In genomic region chr15:40290540-40291087, GRCh38 we compare ENCODE assay signal across 14 cellular contexts. TPM values are rescaled to one million over a fixed set of nuclear protein-coding genes. Genes with fewer than 3 reads are reported as not detected.
A peak's percentile ranks its signal among the peaks of the same experiment; 100 is the strongest.
DNase-seq lines count a peak whose midpoint lies in the region; ATAC-seq and TF ChIP-seq lines count a peak whose summit lies in the region.
"Had no signal": no experiment of that assay in that cellular context is flagged by ENCODE, and none has a peak within 500 bp of the region (broad histone marks: within the 10 kb centered on the region; RNA-seq: fewer than 3 reads in every experiment).

No MANE protein-coding gene starts in this region.

- H3K4me3 Mint-ChIP-seq in WTC11 (peak overlapping the region; percentile 57), osteocyte (ENCODE audit: unreplicated experiment) (peak overlapping the region; percentile 32)
- H3K4me3 Mint-ChIP-seq: activated B cell treated with CpG ODN at 0.5 μM for 24 hours had no signal

- H3K9me3 Mint-ChIP-seq in WTC11 (no peaks in the 10 kb centered on the region), osteocyte (ENCODE audit: unreplicated experiment) (no peaks in the 10 kb centered on the region)
- H3K9me3 Mint-ChIP-seq: activated B cell treated with CpG ODN at 0.5 μM for 24 hours had no signal

- CTCF ChIA-PET in WTC11 (lab: Charles Lee), result interaction anchor here (0.6 to 13.0 kb wide), 26 partner anchors 7 to 254 kb away, joined by 3 to 341 read pairs (median 6); partner anchors contain the start of genes ANKRD63, CCDC9B, INAFM2 and PLCB2

- H3K36me3 Mint-ChIP-seq in WTC11 (no peaks in the 10 kb centered on the region), osteocyte (ENCODE audit: unreplicated experiment) (no peaks in the 10 kb centered on the region)

- no peak overlapping the region for H3K27ac Mint-ChIP-seq in WTC11
- no peak overlapping the region for H3K27ac Mint-ChIP-seq in osteocyte (ENCODE audit: unreplicated experiment)
- H3K27ac Mint-ChIP-seq: activated B cell treated with CpG ODN at 0.5 μM for 24 hours had no signal

- H3K27me3 Mint-ChIP-seq in WTC11 (ENCODE audit: low read depth) (peaks cover 44% of the 10 kb centered on the region), osteocyte (ENCODE audit: unreplicated experiment) (peaks cover 7% of the 10 kb centered on the region)
- H3K27me3 Mint-ChIP-seq: activated B cell treated with CpG ODN at 0.5 μM for 24 hours had no signal

- peak overlapping the region; percentile 38 for H3K4me3 ChIP-seq in fibroblast of villous mesenchyme (ENCODE audit: low read depth, low read length)
- H3K4me3 ChIP-seq: BLaER1 treated with 17β-estradiol and CSF1 and Interleukin-3, amounts not matched to agents 10 nM and 100 nM had no signal

- DNase-seq in WTC11 (ENCODE audit: low spot score) (peak; percentile 44), fibroblast of villous mesenchyme (ENCODE audit: low read depth) (no peak), osteocyte (ENCODE audit: extremely low spot score, unreplicated experiment) (no peak), HK-2 (ENCODE audit: unreplicated experiment) (no peak), Kasumi-1 (lab: John Stamatoyannopoulos, UW) (no peak)
- DNase-seq: activated B cell treated with CpG ODN at 0.5 μM for 24 hours; activated T-cell treated with anti-CD3 and anti-CD28 coated beads, Interleukin-2, amount 50 U/mL, for 48 hours; central memory CD4-positive, alpha-beta T cell; GDM1 had no signal

- H3K4me1 Mint-ChIP-seq in WTC11 (peaks cover 20% of the 10 kb centered on the region), osteocyte (ENCODE audit: unreplicated experiment) (peaks cover 15% of the 10 kb centered on the region)
- H3K4me1 Mint-ChIP-seq: activated B cell treated with CpG ODN at 0.5 μM for 24 hours had no signal

- ATAC-seq in WTC11 (peak; percentile 8), GM18867 (IDR thresholded peaks at IDR 0.05; ENCODE audit: unreplicated experiment) (no peak), HG03520 (IDR thresholded peaks at IDR 0.05; ENCODE audit: unreplicated experiment) (no peak)

- POLR2A ChIA-PET in WTC11 (lab: Charles Lee), result interaction anchor here (0.9 to 1.4 kb wide), 5 partner anchors 10 to 129 kb away, joined by 3 to 6 read pairs (median 5); partner anchors contain the start of genes BUB1B and PLCB2

- H3K27ac ChIP-seq in C4-2B, result peak overlapping the region; percentile 27; the same call in 1 of the 2 replicates
- H3K27ac ChIP-seq: BLaER1 treated with 17β-estradiol and CSF1 and Interleukin-3, amounts not matched to agents 10 nM and 100 nM; KMS-11 had no signal

- TF ChIP-seq CTCF in C4-2B (conservative IDR thresholded peaks at IDR 0.05), result no peak
- TF ChIP-seq CTCF in WTC11 (IDR thresholded peaks at IDR 0.05), result no peak
- TF ChIP-seq CTCF in fibroblast of villous mesenchyme (IDR thresholded peaks at IDR 0.05; ENCODE audit: insufficient read depth, low read depth, low read length), result no peak
- TF ChIP-seq CTCF in osteocyte (IDR thresholded peaks at IDR 0.05), result no peak

TF ChIP-seq in WTC11, 78 proteins besides CTCF, POLR2A, EP300 and RAD21 (continues in another document):
- TF ChIP-seq, protein P1, sequence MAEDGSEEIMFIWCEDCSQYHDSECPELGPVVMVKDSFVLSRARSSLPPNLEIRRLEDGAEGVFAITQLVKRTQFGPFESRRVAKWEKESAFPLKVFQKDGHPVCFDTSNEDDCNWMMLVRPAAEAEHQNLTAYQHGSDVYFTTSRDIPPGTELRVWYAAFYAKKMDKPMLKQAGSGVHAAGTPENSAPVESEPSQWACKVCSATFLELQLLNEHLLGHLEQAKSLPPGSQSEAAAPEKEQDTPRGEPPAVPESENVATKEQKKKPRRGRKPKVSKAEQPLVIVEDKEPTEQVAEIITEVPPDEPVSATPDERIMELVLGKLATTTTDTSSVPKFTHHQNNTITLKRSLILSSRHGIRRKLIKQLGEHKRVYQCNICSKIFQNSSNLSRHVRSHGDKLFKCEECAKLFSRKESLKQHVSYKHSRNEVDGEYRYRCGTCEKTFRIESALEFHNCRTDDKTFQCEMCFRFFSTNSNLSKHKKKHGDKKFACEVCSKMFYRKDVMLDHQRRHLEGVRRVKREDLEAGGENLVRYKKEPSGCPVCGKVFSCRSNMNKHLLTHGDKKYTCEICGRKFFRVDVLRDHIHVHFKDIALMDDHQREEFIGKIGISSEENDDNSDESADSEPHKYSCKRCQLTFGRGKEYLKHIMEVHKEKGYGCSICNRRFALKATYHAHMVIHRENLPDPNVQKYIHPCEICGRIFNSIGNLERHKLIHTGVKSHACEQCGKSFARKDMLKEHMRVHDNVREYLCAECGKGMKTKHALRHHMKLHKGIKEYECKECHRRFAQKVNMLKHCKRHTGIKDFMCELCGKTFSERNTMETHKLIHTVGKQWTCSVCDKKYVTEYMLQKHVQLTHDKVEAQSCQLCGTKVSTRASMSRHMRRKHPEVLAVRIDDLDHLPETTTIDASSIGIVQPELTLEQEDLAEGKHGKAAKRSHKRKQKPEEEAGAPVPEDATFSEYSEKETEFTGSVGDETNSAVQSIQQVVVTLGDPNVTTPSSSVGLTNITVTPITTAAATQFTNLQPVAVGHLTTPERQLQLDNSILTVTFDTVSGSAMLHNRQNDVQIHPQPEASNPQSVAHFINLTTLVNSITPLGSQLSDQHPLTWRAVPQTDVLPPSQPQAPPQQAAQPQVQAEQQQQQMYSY (CRISPR knock-in tag; IDR thresholded peaks at IDR 0.05), result peak; percentile 69
- TF ChIP-seq ETV6 (CRISPR knock-in tag; IDR thresholded peaks at IDR 0.05) (0 out of 2 replicates have a peak, but pooled peaks have one; percentile 47), CREM (CRISPR knock-in tag; IDR thresholded peaks at IDR 0.05) (no peak), MXD4 (CRISPR knock-in tag; IDR thresholded peaks at IDR 0.05; ENCODE audit: borderline replicate concordance) (no peak), USF1 (CRISPR knock-in tag; IDR thresholded peaks at IDR 0.05) (peak; percentile 69; the same call in 1 of the 2 replicates), ZNF671 (CRISPR knock-in tag; IDR thresholded peaks at IDR 0.05) (no peak), ZNF416 (CRISPR knock-in tag; IDR thresholded peaks at IDR 0.05) (no peak), ZBTB21 (CRISPR knock-in tag; IDR thresholded peaks at IDR 0.05; ENCODE audit: borderline replicate concordance) (no peak), OVOL2 (CRISPR knock-in tag; IDR thresholded peaks at IDR 0.05; ENCODE audit: borderline replicate concordance) (no peak)
- TF ChIP-seq, protein P2, sequence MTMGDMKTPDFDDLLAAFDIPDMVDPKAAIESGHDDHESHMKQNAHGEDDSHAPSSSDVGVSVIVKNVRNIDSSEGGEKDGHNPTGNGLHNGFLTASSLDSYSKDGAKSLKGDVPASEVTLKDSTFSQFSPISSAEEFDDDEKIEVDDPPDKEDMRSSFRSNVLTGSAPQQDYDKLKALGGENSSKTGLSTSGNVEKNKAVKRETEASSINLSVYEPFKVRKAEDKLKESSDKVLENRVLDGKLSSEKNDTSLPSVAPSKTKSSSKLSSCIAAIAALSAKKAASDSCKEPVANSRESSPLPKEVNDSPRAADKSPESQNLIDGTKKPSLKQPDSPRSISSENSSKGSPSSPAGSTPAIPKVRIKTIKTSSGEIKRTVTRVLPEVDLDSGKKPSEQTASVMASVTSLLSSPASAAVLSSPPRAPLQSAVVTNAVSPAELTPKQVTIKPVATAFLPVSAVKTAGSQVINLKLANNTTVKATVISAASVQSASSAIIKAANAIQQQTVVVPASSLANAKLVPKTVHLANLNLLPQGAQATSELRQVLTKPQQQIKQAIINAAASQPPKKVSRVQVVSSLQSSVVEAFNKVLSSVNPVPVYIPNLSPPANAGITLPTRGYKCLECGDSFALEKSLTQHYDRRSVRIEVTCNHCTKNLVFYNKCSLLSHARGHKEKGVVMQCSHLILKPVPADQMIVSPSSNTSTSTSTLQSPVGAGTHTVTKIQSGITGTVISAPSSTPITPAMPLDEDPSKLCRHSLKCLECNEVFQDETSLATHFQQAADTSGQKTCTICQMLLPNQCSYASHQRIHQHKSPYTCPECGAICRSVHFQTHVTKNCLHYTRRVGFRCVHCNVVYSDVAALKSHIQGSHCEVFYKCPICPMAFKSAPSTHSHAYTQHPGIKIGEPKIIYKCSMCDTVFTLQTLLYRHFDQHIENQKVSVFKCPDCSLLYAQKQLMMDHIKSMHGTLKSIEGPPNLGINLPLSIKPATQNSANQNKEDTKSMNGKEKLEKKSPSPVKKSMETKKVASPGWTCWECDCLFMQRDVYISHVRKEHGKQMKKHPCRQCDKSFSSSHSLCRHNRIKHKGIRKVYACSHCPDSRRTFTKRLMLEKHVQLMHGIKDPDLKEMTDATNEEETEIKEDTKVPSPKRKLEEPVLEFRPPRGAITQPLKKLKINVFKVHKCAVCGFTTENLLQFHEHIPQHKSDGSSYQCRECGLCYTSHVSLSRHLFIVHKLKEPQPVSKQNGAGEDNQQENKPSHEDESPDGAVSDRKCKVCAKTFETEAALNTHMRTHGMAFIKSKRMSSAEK (CRISPR knock-in tag; IDR thresholded peaks at IDR 0.05; ENCODE audit: borderline replicate concordance), result no peak

RNA-seq across cellular contexts. Expression of gene ANKRD63, which starts 7.8 kb away (rescaled TPM):
- total RNA-seq in WTC11 (2021) (1.2 to 1.7 TPM (median 1.4 TPM) in 3 replicates), fibroblast of villous mesenchyme (not detected in 2 replicates), osteocyte (0.30 and 0.42 TPM in 2 replicates)
- total RNA-seq: activated B cell treated with CpG ODN at 0.5 μM for 24 hours had no signal

RNA-seq across cellular contexts. Expression of gene PLCB2, which starts 17.1 kb away (rescaled TPM):
- 14.2 to 18.5 TPM (median 15.2 TPM) in 3 replicates for total RNA-seq in WTC11 (2021)
- total RNA-seq in fibroblast of villous mesenchyme, result 0.43 and 0.64 TPM in 2 replicates
- 0.40 and 1.2 TPM in 2 replicates for total RNA-seq in osteocyte

RNA-seq across cellular contexts. Expression of gene INAFM2, which starts 32.9 kb away (rescaled TPM):
- total RNA-seq in WTC11 (2021), result 28.2 to 34.2 TPM (median 30.3 TPM) in 3 replicates
- total RNA-seq in fibroblast of villous mesenchyme, result 11.9 and 16.8 TPM in 2 replicates
- total RNA-seq in osteocyte, result 69.0 and 70.3 TPM in 2 replicates

RNA-seq across cellular contexts. Expression of gene CCDC9B, which starts 50.1 kb away (rescaled TPM):
- 1.4 to 1.8 TPM (median 1.8 TPM) in 3 replicates for total RNA-seq in WTC11 (2021)
- 35.4 and 40.3 TPM in 2 replicates for total RNA-seq in fibroblast of villous mesenchyme
- total RNA-seq in osteocyte, result 18.0 and 21.6 TPM in 2 replicates

RNA-seq across cellular contexts. Expression of gene PAK6, which starts 51.8 kb away (rescaled TPM):
- 8.7 to 11.7 TPM (median 9.6 TPM) in 3 replicates for total RNA-seq in WTC11 (2021)
- total RNA-seq in fibroblast of villous mesenchyme, result under 0.01 TPM in 2 replicates
- not detected in 2 replicates for total RNA-seq in osteocyte
